30 cellular contexts compared by ENCODE assay signal in genomic region chrX:13023526-13024469, GRCh38. TPM values are rescaled to one million over a fixed set of nuclear protein-coding genes. Genes with fewer than 3 reads are reported as not detected.
DNase-seq lines count a peak whose midpoint lies in the region; ATAC-seq, FAIRE-seq and TF ChIP-seq lines count a peak whose summit lies in the region.
"Had no signal": no experiment of that assay in that cellular context is flagged by ENCODE, and none has a peak within 500 bp of the region (broad histone marks: within the 10 kb centered on the region; RNA-seq: fewer than 3 reads in every experiment).

No MANE protein-coding gene starts in this region.

- no peak for ATAC-seq in CD4-positive, CD25-positive, alpha-beta regulatory T cell (ENCODE audit: low read depth in 2 of 2)
- ATAC-seq in GM12878: peak; percentile 50
- ATAC-seq in naive thymus-derived CD4-positive, alpha-beta T cell: no peak
- no peak for ATAC-seq in GM18861 (IDR thresholded peaks at IDR 0.05; ENCODE audit: unreplicated experiment)
- ATAC-seq in HG03175 (IDR thresholded peaks at IDR 0.05; ENCODE audit: unreplicated experiment): no peak
- ATAC-seq: activated CD8-positive, alpha-beta memory T cell treated with anti-CD3 and anti-CD28 coated beads, Interleukin-2, amount 10 ng/mL, durations not matched to agents 7 days and 5 days; heart left ventricle; HepG2; upper lobe of right lung had no signal

- DNase-seq in CD4-positive, CD25-positive, alpha-beta regulatory T cell: no peak
- no peak for DNase-seq in CD8-positive, alpha-beta memory T cell
- no peak for DNase-seq in GM12878 (ENCODE audit: low read depth, low spot score)
- DNase-seq in naive thymus-derived CD4-positive, alpha-beta T cell: no peak
- no peak for DNase-seq in mucosa of gallbladder (ENCODE audit: low spot score)
- no peak for DNase-seq in frontal cortex (ENCODE audit: low spot score in 2 of 2)
- DNase-seq: activated CD4-positive, CD25-positive, alpha-beta regulatory T cell; activated CD8-positive, alpha-beta memory T cell treated with anti-CD3 and anti-CD28 coated beads, Interleukin-2, amount 10 ng/mL, durations not matched to agents 7 days and 5 days; AML-193; Calu3; GOT3; heart left ventricle; immature natural killer cell; NCI-H1436; NCI-H774; PC-9; posterior cingulate gyrus; sigmoid colon; stimulated activated naive CD4-positive, alpha-beta T cell treated with Interleukin-2 at 50 U/mL for 16 hours; T-helper 9 cell; upper lobe of right lung had no signal

- TF ChIP-seq EP300 in GM12878 (IDR thresholded peaks at IDR 0.05; ENCODE audit: borderline replicate concordance in 1 of 2, control insufficient read depth in 1 of 2, low read depth in 2 of 2, low read length in 2 of 2): no peak

- H3K9me3 Mint-ChIP-seq in CD4-positive, CD25-positive, alpha-beta regulatory T cell: no peaks in the 10 kb centered on the region
- H3K9me3 Mint-ChIP-seq in CD8-positive, alpha-beta memory T cell: no peaks in the 10 kb centered on the region
- H3K9me3 Mint-ChIP-seq in naive thymus-derived CD4-positive, alpha-beta T cell: peaks cover 0 to 6% (median 0%) of the 10 kb centered on the region in 11 donors

- H3K4me2 ChIP-seq in GM12878 (ENCODE audit: control insufficient read depth, insufficient read depth): peak overlapping the region; percentile 14; the same call in 1 of the 2 replicates
- H3K4me2 ChIP-seq: PC-9 had no signal

- H3K27me3 ChIP-seq in CD4-positive, CD25-positive, alpha-beta regulatory T cell (ENCODE audit: control insufficient read depth, insufficient read depth, low read length): no peaks in the 10 kb centered on the region
- no peaks in the 10 kb centered on the region for H3K27me3 ChIP-seq in CD8-positive, alpha-beta memory T cell (ENCODE audit: insufficient read depth, low read length, poor library complexity, severe bottlenecking)
- H3K27me3 ChIP-seq in GM12878 (replicated peaks in 1 of 2; ENCODE audit: control insufficient read depth in 2 of 2, insufficient read depth in 2 of 2, low read length in 1 of 2): no peaks in the 10 kb centered on the region
- H3K27me3 ChIP-seq in naive thymus-derived CD4-positive, alpha-beta T cell (ENCODE audit: control insufficient read depth in 2 of 2, insufficient read depth in 2 of 2, low read length in 2 of 2): no peaks in the 10 kb centered on the region
- H3K27me3 ChIP-seq: sigmoid colon, SJSA1, upper lobe of right lung had no signal

- H4K20me1 ChIP-seq in GM12878 (ENCODE audit: control insufficient read depth, insufficient read depth): no peaks in the 10 kb centered on the region

- H3K4me1 ChIP-seq in CD4-positive, CD25-positive, alpha-beta regulatory T cell (ENCODE audit: control insufficient read depth, insufficient read depth, low read length, poor library complexity, severe bottlenecking): peaks cover 29% of the 10 kb centered on the region
- peaks cover 64% of the 10 kb centered on the region for H3K4me1 ChIP-seq in CD8-positive, alpha-beta memory T cell (ENCODE audit: insufficient read depth, low read length)
- peaks cover 45% of the 10 kb centered on the region for H3K4me1 ChIP-seq in GM12878 (ENCODE audit: control insufficient read depth, insufficient read depth, low read length)
- H3K4me1 ChIP-seq in naive thymus-derived CD4-positive, alpha-beta T cell (ENCODE audit: control insufficient read depth in 2 of 2, insufficient read depth in 2 of 2, low read length in 2 of 2): peaks cover 36 to 54% of the 10 kb centered on the region in 2 donors
- H3K4me1 ChIP-seq: upper lobe of right lung had no signal

- no peak overlapping the region for H3K4me3 ChIP-seq in CD4-positive, CD25-positive, alpha-beta regulatory T cell (ENCODE audit: low read depth, low read length)
- no peak overlapping the region for H3K4me3 ChIP-seq in CD8-positive, alpha-beta memory T cell (ENCODE audit: low read length)
- no peak overlapping the region for H3K4me3 ChIP-seq in GM12878
- no peak overlapping the region for H3K4me3 ChIP-seq in naive thymus-derived CD4-positive, alpha-beta T cell (ENCODE audit: low read length)
- H3K4me3 ChIP-seq: coronary artery, heart left ventricle, PC-9, sigmoid colon, SJSA1, upper lobe of right lung had no signal

- FAIRE-seq in GM12878 (lab: Jason Lieb, UNC) (no peak), frontal cortex (lab: Jason Lieb, UNC) (no peak)
- FAIRE-seq: endometrium, HepG2 had no signal

- no peaks in the 10 kb centered on the region for H3K9me3 ChIP-seq in CD4-positive, CD25-positive, alpha-beta regulatory T cell (ENCODE audit: control insufficient read depth in 2 of 2, low read length in 2 of 2)
- no peaks in the 10 kb centered on the region for H3K9me3 ChIP-seq in CD8-positive, alpha-beta memory T cell (ENCODE audit: low read length)
- no peaks in the 10 kb centered on the region for H3K9me3 ChIP-seq in GM12878 (replicated peaks; ENCODE audit: control insufficient read depth, insufficient read depth, low read length)
- H3K9me3 ChIP-seq in naive thymus-derived CD4-positive, alpha-beta T cell (ENCODE audit: control insufficient read depth in 2 of 3, low read length in 3 of 3): no peaks in the 10 kb centered on the region
- H3K9me3 ChIP-seq: heart left ventricle, sigmoid colon, SJSA1, upper lobe of right lung had no signal

- 73% methylated on average over 7 of the region's 7 CpGs for WGBS in GM12878 (ENCODE audit: insufficient coverage, insufficient replicate concordance, low lambda C conversion rate, missing lambda C conversion rate)

- H3K9ac ChIP-seq in GM12878 (ENCODE audit: control insufficient read depth, insufficient read depth, low read length): 0 out of 2 replicates have a peak overlapping the region, but pooled peaks have one; percentile 0

- intact Hi-C loops in GM12878 (cut with micrococcal nuclease; ENCODE audit: unreplicated experiment): loop anchor here (1.0 kb wide), 1 partner anchor 64 kb away; no protein-coding TSS in a partner anchor
- intact Hi-C loops in naive thymus-derived CD4-positive, alpha-beta T cell (cut with micrococcal nuclease): loop anchor here in 1 of 2 donors (1.0 kb wide), 1 partner anchor 10 kb away; no protein-coding TSS in a partner anchor

- H2AFZ ChIP-seq in GM12878 (ENCODE audit: control insufficient read depth, low read depth, low read length): no peak overlapping the region
- H2AFZ ChIP-seq: PC-9 had no signal

- no peak overlapping the region for H3K4me3 Mint-ChIP-seq in CD4-positive, CD25-positive, alpha-beta regulatory T cell
- peak overlapping the region in 1 of 7 donors; percentile 13 for H3K4me3 Mint-ChIP-seq in CD8-positive, alpha-beta memory T cell
- peak overlapping the region in 7 of 10 donors; percentile 8 to 45 (median 38) for H3K4me3 Mint-ChIP-seq in naive thymus-derived CD4-positive, alpha-beta T cell
- H3K4me3 Mint-ChIP-seq: activated CD8-positive, alpha-beta memory T cell treated with anti-CD3 and anti-CD28 coated beads, Interleukin-2, amount 10 ng/mL, durations not matched to agents 7 days and 5 days; immature natural killer cell had no signal

- TF ChIP-seq POLR2A in GM12878 (IDR thresholded peaks at IDR 0.05; ENCODE audit: low read depth, low read length): no peak

- H3K27ac Mint-ChIP-seq in CD4-positive, CD25-positive, alpha-beta regulatory T cell: peak overlapping the region; percentile 70 to 76 (median 71)
- peak overlapping the region in 7 of 8 donors; percentile 21 to 73 (median 49) for H3K27ac Mint-ChIP-seq in CD8-positive, alpha-beta memory T cell
- H3K27ac Mint-ChIP-seq in naive thymus-derived CD4-positive, alpha-beta T cell: peak overlapping the region; percentile 29 to 87 (median 79)
- H3K27ac Mint-ChIP-seq: activated CD8-positive, alpha-beta memory T cell treated with anti-CD3 and anti-CD28 coated beads, Interleukin-2, amount 10 ng/mL, durations not matched to agents 7 days and 5 days had no signal

- BruUV-seq in GM12878 (replicated peaks; lab: Mats Ljungman, UMichigan): TSS peak; percentile 74

- H3K79me2 ChIP-seq in GM12878 (ENCODE audit: control insufficient read depth, insufficient read depth, low read length): no peaks in the 10 kb centered on the region

- no peak for TF ChIP-seq CTCF in GM12878 (IDR thresholded peaks at IDR 0.05 in 2 of 3, conservative IDR thresholded peaks at IDR 0.05 in 1 of 3; ENCODE audit: control insufficient read depth in 2 of 3, extremely low read depth in 1 of 3, insufficient read depth in 1 of 3, low read depth in 3 of 3, low read length in 3 of 3)

- POLR2A ChIA-PET in CD8-positive, alpha-beta memory T cell (lab: Charles Lee): interaction anchor here (0.6 to 1.4 kb wide), 2 partner anchors 22 to 48 kb away, joined by 3 to 5 read pairs; no protein-coding TSS in a partner anchor
- POLR2A ChIA-PET in GM12878 (lab: Charles Lee): interaction anchor here (0.6 to 3.0 kb wide), 20 partner anchors 8 to 77 kb away, joined by 3 to 25 read pairs (median 4); no protein-coding TSS in a partner anchor
- POLR2A ChIA-PET in naive thymus-derived CD4-positive, alpha-beta T cell (lab: Charles Lee): interaction anchor here (0.5 to 14.8 kb wide), 11 partner anchors 9 to 131 kb away, joined by 3 to 269 read pairs (median 7); partner anchors contain the start of genes FAM9C and TMSB4X

- peaks cover 23 to 65% (median 32%) of the 10 kb centered on the region in 4 donors for H3K4me1 Mint-ChIP-seq in CD4-positive, CD25-positive, alpha-beta regulatory T cell
- H3K4me1 Mint-ChIP-seq in CD8-positive, alpha-beta memory T cell: peaks cover 50 to 63% (median 59%) of the 10 kb centered on the region in 3 donors
- peaks cover 27 to 77% (median 63%) of the 10 kb centered on the region in 7 donors for H3K4me1 Mint-ChIP-seq in naive thymus-derived CD4-positive, alpha-beta T cell

- H3K27me3 Mint-ChIP-seq in CD4-positive, CD25-positive, alpha-beta regulatory T cell: no peaks in the 10 kb centered on the region
- peaks cover 0 to 9% of the 10 kb centered on the region in 2 donors for H3K27me3 Mint-ChIP-seq in CD8-positive, alpha-beta memory T cell
- H3K27me3 Mint-ChIP-seq in naive thymus-derived CD4-positive, alpha-beta T cell: no peaks in the 10 kb centered on the region
- H3K27me3 Mint-ChIP-seq: activated CD8-positive, alpha-beta memory T cell treated with anti-CD3 and anti-CD28 coated beads, Interleukin-2, amount 10 ng/mL, durations not matched to agents 7 days and 5 days had no signal

- SMC1A ChIA-PET in GM12878 (lab: Charles Lee; ENCODE audit: uncharacterized antibody, unreplicated experiment): interaction anchor here (0.9 to 13.9 kb wide), 22 partner anchors 13 to 233 kb away, joined by 3 to 189 read pairs (median 6); no protein-coding TSS in a partner anchor

- no peaks in the 10 kb centered on the region for H3K36me3 Mint-ChIP-seq in CD4-positive, CD25-positive, alpha-beta regulatory T cell
- H3K36me3 Mint-ChIP-seq in CD8-positive, alpha-beta memory T cell: peaks cover 0 to 2% (median 0%) of the 10 kb centered on the region in 3 donors
- peaks cover 0 to 9% (median 0%) of the 10 kb centered on the region in 5 donors for H3K36me3 Mint-ChIP-seq in naive thymus-derived CD4-positive, alpha-beta T cell
- H3K36me3 Mint-ChIP-seq: activated CD8-positive, alpha-beta memory T cell treated with anti-CD3 and anti-CD28 coated beads, Interleukin-2, amount 10 ng/mL, durations not matched to agents 7 days and 5 days; immature natural killer cell had no signal

- no peaks in the 10 kb centered on the region for H3K36me3 ChIP-seq in CD4-positive, CD25-positive, alpha-beta regulatory T cell (ENCODE audit: control insufficient read depth, insufficient read depth, low read length)
- no peaks in the 10 kb centered on the region for H3K36me3 ChIP-seq in CD8-positive, alpha-beta memory T cell (ENCODE audit: insufficient read depth, low read length)
- no peaks in the 10 kb centered on the region for H3K36me3 ChIP-seq in GM12878 (ENCODE audit: control insufficient read depth in 2 of 2, insufficient read depth in 2 of 2, low read length in 1 of 2)
- H3K36me3 ChIP-seq in naive thymus-derived CD4-positive, alpha-beta T cell (ENCODE audit: control insufficient read depth in 2 of 3, insufficient read depth in 3 of 3, low read length in 3 of 3): no peaks in the 10 kb centered on the region
- H3K36me3 ChIP-seq: heart left ventricle, sigmoid colon, SJSA1, upper lobe of right lung had no signal

- no peak overlapping the region for H3K27ac ChIP-seq in CD4-positive, CD25-positive, alpha-beta regulatory T cell (ENCODE audit: insufficient read depth, low read length, poor library complexity, severe bottlenecking)
- no peak overlapping the region for H3K27ac ChIP-seq in CD8-positive, alpha-beta memory T cell (ENCODE audit: low read depth, low read length)
- peak overlapping the region; percentile 33 for H3K27ac ChIP-seq in GM12878 (ENCODE audit: control insufficient read depth, insufficient read depth)
- no peak overlapping the region for H3K27ac ChIP-seq in naive thymus-derived CD4-positive, alpha-beta T cell (ENCODE audit: low read depth, low read length)
- H3K27ac ChIP-seq: coronary artery, heart left ventricle, PC-9, sigmoid colon, upper lobe of right lung had no signal

- in situ Hi-C loops in GM12878 (cut with MboI): no loop called here

- CTCF ChIA-PET in CD8-positive, alpha-beta memory T cell (lab: Charles Lee): interaction anchor here (0.6 to 1.8 kb wide), 3 partner anchors 9 to 77 kb away, joined by 3 to 5 read pairs (median 3); no protein-coding TSS in a partner anchor
- CTCF ChIA-PET in GM12878 (lab: Yijun Ruan, JAX): interaction anchor here (0.7 to 3.2 kb wide), 16 partner anchors 8 to 241 kb away, joined by 3 to 15 read pairs (median 4); no protein-coding TSS in a partner anchor
- CTCF ChIA-PET in naive thymus-derived CD4-positive, alpha-beta T cell (lab: Charles Lee): no interaction called here

- no peak for TF ChIP-seq RAD21 in GM12878 (IDR thresholded peaks at IDR 0.05; ENCODE audit: insufficient read depth, low read depth, low read length)

- RAD21 ChIA-PET in GM12878 (lab: Charles Lee; ENCODE audit: unreplicated experiment): interaction anchor here (0.8 to 9.9 kb wide), 18 partner anchors 10 to 231 kb away, joined by 3 to 81 read pairs (median 8); no protein-coding TSS in a partner anchor

RNA-seq across cellular contexts. Expression of gene FAM9C, which starts 20.6 kb away (rescaled TPM):
- not detected for total RNA-seq in CD4-positive, CD25-positive, alpha-beta regulatory T cell
- not detected for polyA plus RNA-seq in CD4-positive, CD25-positive, alpha-beta regulatory T cell
- not detected for total RNA-seq in CD8-positive, alpha-beta memory T cell
- not detected for polyA plus RNA-seq in CD8-positive, alpha-beta memory T cell
- 0.61 and 0.65 TPM in 2 replicates for total RNA-seq in GM12878 (2013; cell fraction: nucleolus; rRNA removed)
- total RNA-seq in GM12878 (2014; rRNA removed): not detected in 2 replicates
- total RNA-seq in GM12878 (2014; rRNA removed; fragmentation: Illumina TruSeq; extraction: Trizol): not detected in 2 replicates
- total RNA-seq in GM12878 (2021): not detected in 2 replicates
- not detected for polyA plus RNA-seq in GM12878 (2011; ENCODE audit: low read depth)
- 0.03 and 0.10 TPM in 2 replicates for polyA plus RNA-seq in GM12878 (2011; rRNA removed)
- polyA plus RNA-seq in GM12878 (2011; cell fraction: cytosol; rRNA removed): 0.01 TPM in 1 of 2 replicates, not detected in the other
- 0.07 and 0.10 TPM in 2 replicates for polyA plus RNA-seq in GM12878 (2011; cell fraction: nucleus; rRNA removed)
- polyA plus RNA-seq in GM12878 (2012): 0.31 TPM in 1 of 2 replicates, not detected in the other
- polyA plus RNA-seq in GM12878 (2014; fragmentation: Illumina TruSeq; extraction: Trizol): 0.01 and 0.11 TPM in 2 replicates
- polyA plus RNA-seq in GM12878 (2014; fragmentation: Nextera tagmentation; extraction: Ambion mirVana): not detected
- 0.04 TPM in 1 of 2 replicates, not detected in the other for polyA plus RNA-seq in GM12878 (2014; rRNA removed)
- not detected for polyA plus RNA-seq in GM12878 (2016; fragmentation: Nextera tagmentation; extraction: Ambion mirVana)
- not detected in 2 replicates for polyA minus RNA-seq in GM12878 (2011; rRNA and poly(A)+ RNA removed)
- polyA minus RNA-seq in GM12878 (2011; cell fraction: cytosol; rRNA and poly(A)+ RNA removed): not detected in 2 replicates
- not detected in 2 replicates for polyA minus RNA-seq in GM12878 (2011; cell fraction: nucleus; rRNA and poly(A)+ RNA removed)
- total RNA-seq in naive thymus-derived CD4-positive, alpha-beta T cell: under 1 TPM in 2 of 5 experiments, not detected in 3; 0.16 to 0.19 TPM
- polyA plus RNA-seq in naive thymus-derived CD4-positive, alpha-beta T cell: not detected
- not detected for total RNA-seq in mucosa of gallbladder
- 0.41 TPM for total RNA-seq in frontal cortex
- total RNA-seq: activated CD8-positive, alpha-beta memory T cell treated with anti-CD3 and anti-CD28 coated beads, Interleukin-2, amount 10 ng/mL, durations not matched to agents 7 days and 5 days; Calu3; G401; HepG2; liver; MCF 10A; PC-9; sigmoid colon; SJSA1; upper lobe of right lung had no signal
- polyA plus RNA-seq: heart left ventricle, HepG2, immature natural killer cell, liver had no signal

RNA-seq across cellular contexts. Expression of gene TMSB4X, which starts 48.9 kb away (rescaled TPM):
- 6,725 TPM for total RNA-seq in CD4-positive, CD25-positive, alpha-beta regulatory T cell
- polyA plus RNA-seq in CD4-positive, CD25-positive, alpha-beta regulatory T cell: over 10,000 TPM; 30,486 to 36,942 (median 35,671) TPM
- 1,000 to 10,000 TPM; 3,415 to 3,478 TPM for total RNA-seq in CD8-positive, alpha-beta memory T cell
- 28,788 TPM for polyA plus RNA-seq in CD8-positive, alpha-beta memory T cell
- 726 and 815 TPM in 2 replicates for total RNA-seq in GM12878 (2013; cell fraction: nucleolus; rRNA removed)
- total RNA-seq in GM12878 (2014; rRNA removed): 20,095 and 20,513 TPM in 2 replicates
- total RNA-seq in GM12878 (2014; rRNA removed; fragmentation: Illumina TruSeq; extraction: Trizol): 14,081 and 14,526 TPM in 2 replicates
- total RNA-seq in GM12878 (2021): 15,676 and 15,778 TPM in 2 replicates
- 20,663 TPM for polyA plus RNA-seq in GM12878 (2011; ENCODE audit: low read depth)
- polyA plus RNA-seq in GM12878 (2011; rRNA removed): 13,924 and 13,999 TPM in 2 replicates
- polyA plus RNA-seq in GM12878 (2011; cell fraction: cytosol; rRNA removed): 6,321 and 8,073 TPM in 2 replicates
- 2,770 and 4,943 TPM in 2 replicates for polyA plus RNA-seq in GM12878 (2011; cell fraction: nucleus; rRNA removed)
- 18,326 and 24,333 TPM in 2 replicates for polyA plus RNA-seq in GM12878 (2012)
- polyA plus RNA-seq in GM12878 (2014; fragmentation: Illumina TruSeq; extraction: Trizol): 22,521 and 25,739 TPM in 2 replicates
- over 10,000 TPM; 32,576 to 35,408 TPM for polyA plus RNA-seq in GM12878 (2014; fragmentation: Nextera tagmentation; extraction: Ambion mirVana)
- polyA plus RNA-seq in GM12878 (2014; rRNA removed): 21,672 and 21,926 TPM in 2 replicates
- over 10,000 TPM; 35,271 to 37,234 TPM for polyA plus RNA-seq in GM12878 (2016; fragmentation: Nextera tagmentation; extraction: Ambion mirVana)
- polyA minus RNA-seq in GM12878 (2011; rRNA and poly(A)+ RNA removed): 5,151 and 6,646 TPM in 2 replicates
- 2,250 and 2,391 TPM in 2 replicates for polyA minus RNA-seq in GM12878 (2011; cell fraction: cytosol; rRNA and poly(A)+ RNA removed)
- 1,575 and 1,669 TPM in 2 replicates for polyA minus RNA-seq in GM12878 (2011; cell fraction: nucleus; rRNA and poly(A)+ RNA removed)
- over 10,000 TPM in 1 of 5 experiments, 1,000 to 10,000 TPM in 4; 3,911 to 13,454 (median 4,935) TPM for total RNA-seq in naive thymus-derived CD4-positive, alpha-beta T cell
- over 10,000 TPM; 26,512 to 30,787 TPM for polyA plus RNA-seq in naive thymus-derived CD4-positive, alpha-beta T cell
- total RNA-seq in mucosa of gallbladder: 4,832 TPM
- 5,673 TPM for total RNA-seq in frontal cortex

Comparison
In these comparisons a context has a peak if more than half of its experiments do, and no peak if none do; other contexts are left out.
1. H3K4me3 Mint-ChIP-seq: peak in naive thymus-derived CD4-positive, alpha-beta T cell (7 of 10); none in CD4-positive, CD25-positive, alpha-beta regulatory T cell (0 of 4).
2. Peak in every context shown above with its lines, with median percentiles within 50 percentile points of each other: H3K27ac Mint-ChIP-seq.